In genomic region chr9:83220737-83221136, GRCh38 we compare ENCODE assay signal across 8 cellular contexts.
DNase-seq lines count a peak whose midpoint lies in the region; ATAC-seq lines count a peak whose summit lies in the region.

No MANE protein-coding gene starts in this region.

- DNase-seq in HT1080 (ENCODE audit: low read depth) (peak; percentile 81), iris pigment epithelial cell (ENCODE audit: low read depth) (peak; percentile 77), NCI-H82 treated with DMSO at 0.1 percent for 48 hours (lab: John Stamatoyannopoulos, UW; ENCODE audit: unreplicated experiment) (no peak), KBM-7 (no peak), NCI-H345 (lab: John Stamatoyannopoulos, UW) (no peak)
- DNase-seq in activated effector memory CD4-positive, alpha-beta T cell treated with anti-CD3 and anti-CD28 coated beads, Interleukin-2, amount 50 U/mL, for 16 hours = no peak

- in situ Hi-C loops in KBM-7 (cut with MboI; ENCODE audit: low pct_unique_long_range_greater_than_20kb, low sequenced_read_pairs) = no loop called here

- ATAC-seq in GM18498 (IDR thresholded peaks at IDR 0.05; ENCODE audit: unreplicated experiment) = peak; percentile 83
- ATAC-seq in GM21619 (IDR thresholded peaks at IDR 0.05; ENCODE audit: unreplicated experiment) = peak; percentile 98

Comparison
In these comparisons a context has a peak if more than half of its experiments do, and no peak if none do; other contexts are left out.
1. DNase-seq: peak in HT1080 (single experiment) and iris pigment epithelial cell (single experiment); none in NCI-H82 treated with DMSO at 0.1 percent for 48 hours (single experiment), KBM-7 (single experiment), NCI-H345 (single experiment) and activated effector memory CD4-positive, alpha-beta T cell treated with anti-CD3 and anti-CD28 coated beads, Interleukin-2, amount 50 U/mL, for 16 hours (single experiment).